ENCODE assay signal across 1 cellular context in the genomic region with DNA sequence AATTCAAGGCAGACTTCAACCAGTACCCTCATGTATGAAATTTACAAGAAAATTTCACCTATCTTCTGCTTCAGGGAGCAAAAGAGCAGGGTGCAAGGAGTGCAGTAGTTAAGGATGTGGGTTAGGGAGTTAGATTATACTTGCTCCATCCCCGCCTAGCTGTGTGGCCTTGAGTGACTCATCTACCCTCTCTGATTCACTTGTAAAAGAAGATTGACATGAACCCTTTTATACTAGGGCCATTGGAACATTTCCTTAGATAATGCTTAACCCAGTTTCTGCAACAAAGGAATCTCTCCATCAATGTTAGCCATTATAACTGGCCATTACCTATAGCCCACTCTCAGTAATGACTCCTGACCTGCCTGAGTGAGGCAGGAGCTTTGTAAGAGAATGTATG.
TF ChIP-seq lines count a peak whose summit lies in the region.

No MANE protein-coding gene starts in this region.

TF ChIP-seq in IMR-90, 13 proteins besides CTCF, POLR2A, EP300 and RAD21 (continued from another document):
- TF ChIP-seq, protein P1, sequence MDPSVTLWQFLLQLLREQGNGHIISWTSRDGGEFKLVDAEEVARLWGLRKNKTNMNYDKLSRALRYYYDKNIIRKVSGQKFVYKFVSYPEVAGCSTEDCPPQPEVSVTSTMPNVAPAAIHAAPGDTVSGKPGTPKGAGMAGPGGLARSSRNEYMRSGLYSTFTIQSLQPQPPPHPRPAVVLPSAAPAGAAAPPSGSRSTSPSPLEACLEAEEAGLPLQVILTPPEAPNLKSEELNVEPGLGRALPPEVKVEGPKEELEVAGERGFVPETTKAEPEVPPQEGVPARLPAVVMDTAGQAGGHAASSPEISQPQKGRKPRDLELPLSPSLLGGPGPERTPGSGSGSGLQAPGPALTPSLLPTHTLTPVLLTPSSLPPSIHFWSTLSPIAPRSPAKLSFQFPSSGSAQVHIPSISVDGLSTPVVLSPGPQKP (IDR thresholded peaks at IDR 0.05; ENCODE audit: borderline replicate concordance, low read depth, low read length): no peak
- TF ChIP-seq NFE2L2 (IDR thresholded peaks at IDR 0.05; ENCODE audit: low read depth, low read length) (no peak), CEBPB (IDR thresholded peaks at IDR 0.05; ENCODE audit: low read depth, low read length) (no peak), FOS (IDR thresholded peaks at IDR 0.05; ENCODE audit: low read depth, low read length) (no peak), RFX5 (IDR thresholded peaks at IDR 0.05; ENCODE audit: low read depth, low read length) (no peak), MAFK (IDR thresholded peaks at IDR 0.05; ENCODE audit: low read depth, low read length) (no peak), MXI1 (IDR thresholded peaks at IDR 0.05; ENCODE audit: borderline replicate concordance, low read depth, low read length) (no peak), SMC3 (IDR thresholded peaks at IDR 0.05; ENCODE audit: low read depth, low read length) (no peak), MAZ (IDR thresholded peaks at IDR 0.05; ENCODE audit: borderline replicate concordance, low read depth, low read length) (no peak), BHLHE40 (IDR thresholded peaks at IDR 0.05; ENCODE audit: low read depth, low read length) (no peak)
